10 cellular contexts compared by ENCODE assay signal in the genomic region with DNA sequence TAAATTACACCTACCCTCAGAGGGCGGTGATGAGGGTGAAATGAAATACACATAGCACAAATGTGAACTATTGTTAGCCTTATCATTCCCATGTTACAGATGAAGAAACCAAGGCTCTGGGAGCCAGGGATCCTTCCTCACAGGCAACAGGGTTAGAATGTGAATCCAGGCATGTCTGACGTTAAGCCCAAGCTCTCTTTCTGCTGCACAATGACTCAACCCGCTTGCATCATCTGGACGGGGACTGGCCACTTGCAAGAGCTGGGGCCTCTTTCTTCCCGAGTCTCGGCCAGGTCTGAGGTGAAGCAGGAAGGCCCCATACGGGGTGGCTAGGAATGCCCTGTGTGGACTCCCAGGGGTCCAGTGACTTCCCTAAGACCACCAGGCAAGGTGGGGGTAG.
DNase-seq lines count a peak whose midpoint lies in the region; ATAC-seq and TF ChIP-seq lines count a peak whose summit lies in the region.
"Had no signal": no experiment of that assay in that cellular context is flagged by ENCODE, and none has a peak within 500 bp of the region (broad histone marks: within the 10 kb centered on the region; RNA-seq: fewer than 3 reads in every experiment).

No MANE protein-coding gene starts in this region.

- no peak overlapping the region for H3K4me3 Mint-ChIP-seq in T-helper 2 cell treated with Interferon-gamma antibody and Interleukin-4, amounts not matched to agents 5 μg/mL and 100 μg/mL, for 36 hours
- no peak overlapping the region for H3K4me3 Mint-ChIP-seq in activated CD4-positive, alpha-beta T cell treated with anti-CD3 and anti-CD28 coated beads for 36 hours

- no peaks in the 10 kb centered on the region for H4K20me1 ChIP-seq in HCT116 (ENCODE audit: insufficient read depth)

- no peak overlapping the region for H3K4me3 ChIP-seq in HCT116 (replicated peaks in 1 of 2; ENCODE audit: low read depth in 1 of 2, low read length in 2 of 2)
- H3K4me3 ChIP-seq: suprapubic skin had no signal

- RAD21 ChIA-PET in HCT116 (lab: Charles Lee; ENCODE audit: low non-redundant PET in 1 of 2, low total read pairs in 2 of 2, uncharacterized antibody in 2 of 2, unreplicated experiment in 2 of 2): no interaction called here

- TF ChIP-seq CTCF in HCT116 (IDR thresholded peaks at IDR 0.05 in 2 of 3, conservative IDR thresholded peaks at IDR 0.05 in 1 of 3; ENCODE audit: borderline replicate concordance in 1 of 3, insufficient read depth in 1 of 3, low read depth in 2 of 3, low read length in 2 of 3) (no peak), RWPE1 (conservative IDR thresholded peaks at IDR 0.05; ENCODE audit: low read depth) (no peak)

- intact Hi-C loops in HCT116 (cut with micrococcal nuclease): no loop called here
- intact Hi-C loops in activated CD4-positive, alpha-beta T cell treated with anti-CD3 and anti-CD28 coated beads for 36 hours (cut with DNase I, micrococcal nuclease): no loop called here

- no TSS peak for BruUV-seq in HCT116 (replicated peaks; lab: Mats Ljungman, UMichigan)

- no peak overlapping the region for H3K4me2 ChIP-seq in HCT116 (ENCODE audit: low read length)

- DNase-seq in HCT116 (ENCODE audit: low read depth, low spot score): no peak
- peak; percentile 76 for DNase-seq in RWPE1 (ENCODE audit: low spot score)
- DNase-seq in fibroblast of peridontal ligament (ENCODE audit: extremely low read depth): peak; percentile 85
- peak; percentile 31 for DNase-seq in stromal cell of bone marrow (ENCODE audit: low read depth)
- DNase-seq in T-helper 2 cell treated with Interferon-gamma antibody and Interleukin-4, amounts not matched to agents 5 μg/mL and 100 μg/mL, for 36 hours (ENCODE audit: low spot score): no peak
- no peak for DNase-seq in activated CD4-positive, alpha-beta T cell treated with anti-CD3 and anti-CD28 coated beads for 36 hours
- DNase-seq: effector memory CD4-positive, alpha-beta T cell; NCI-H2171 treated with DMSO at 0.1 percent for 48 hours had no signal

- no peaks in the 10 kb centered on the region for H3K36me3 ChIP-seq in HCT116 (ENCODE audit: control insufficient read depth in 1 of 2, insufficient read depth in 2 of 2, low read length in 2 of 2)

- H3K27me3 Mint-ChIP-seq in T-helper 2 cell treated with Interferon-gamma antibody and Interleukin-4, amounts not matched to agents 5 μg/mL and 100 μg/mL, for 36 hours (ENCODE audit: low read depth): no peaks in the 10 kb centered on the region
- H3K27me3 Mint-ChIP-seq in activated CD4-positive, alpha-beta T cell treated with anti-CD3 and anti-CD28 coated beads for 36 hours: no peaks in the 10 kb centered on the region

- no peak overlapping the region for H3K27ac Mint-ChIP-seq in T-helper 2 cell treated with Interferon-gamma antibody and Interleukin-4, amounts not matched to agents 5 μg/mL and 100 μg/mL, for 36 hours
- H3K27ac Mint-ChIP-seq in activated CD4-positive, alpha-beta T cell treated with anti-CD3 and anti-CD28 coated beads for 36 hours: no peak overlapping the region

- no peaks in the 10 kb centered on the region for H3K9me3 Mint-ChIP-seq in T-helper 2 cell treated with Interferon-gamma antibody and Interleukin-4, amounts not matched to agents 5 μg/mL and 100 μg/mL, for 36 hours
- H3K9me3 Mint-ChIP-seq in activated CD4-positive, alpha-beta T cell treated with anti-CD3 and anti-CD28 coated beads for 36 hours (ENCODE audit: low read depth): no peaks in the 10 kb centered on the region

- 0 out of 4 replicates have a peak, but pooled peaks cover 0 to 3% of the 10 kb centered on the region in 2 experiments for H3K4me1 ChIP-seq in HCT116 (ENCODE audit: control insufficient read depth in 1 of 2, insufficient read depth in 2 of 2, low read length in 2 of 2)

- no peaks in the 10 kb centered on the region for H3K36me3 Mint-ChIP-seq in T-helper 2 cell treated with Interferon-gamma antibody and Interleukin-4, amounts not matched to agents 5 μg/mL and 100 μg/mL, for 36 hours (ENCODE audit: low read depth)
- peaks cover 28% of the 10 kb centered on the region for H3K36me3 Mint-ChIP-seq in activated CD4-positive, alpha-beta T cell treated with anti-CD3 and anti-CD28 coated beads for 36 hours (ENCODE audit: low read depth)

- no peaks in the 10 kb centered on the region for H3K9me2 ChIP-seq in HCT116 (ENCODE audit: insufficient read depth)

- no peak overlapping the region for H2AFZ ChIP-seq in HCT116 (ENCODE audit: low read depth, low read length, poor library complexity, severe bottlenecking)

- H3K27me3 ChIP-seq in HCT116 (ENCODE audit: insufficient read depth, low read length): no peaks in the 10 kb centered on the region
- H3K27me3 ChIP-seq: suprapubic skin had no signal

- CTCF ChIA-PET in HCT116 (lab: Charles Lee) (no interaction called here), RWPE1 (lab: Yijun Ruan, JAX) (no interaction called here)
- CTCF ChIA-PET in activated CD4-positive, alpha-beta T cell treated with anti-CD3 and anti-CD28 coated beads for 36 hours (lab: Charles Lee): no interaction called here

- no peaks in the 10 kb centered on the region for H3K9me3 ChIP-seq in HCT116 (ENCODE audit: control insufficient read depth in 1 of 2, insufficient read depth in 1 of 2, low read depth in 1 of 2, low read length in 2 of 2)
- H3K9me3 ChIP-seq: suprapubic skin had no signal

- H3K79me2 ChIP-seq in HCT116 (ENCODE audit: insufficient read depth, low read length): no peaks in the 10 kb centered on the region

- TF ChIP-seq POLR2A in HCT116 (IDR thresholded peaks at IDR 0.05; ENCODE audit: borderline replicate concordance, extremely low read depth, insufficient read depth, insufficient read length): no peak

- no peak overlapping the region for H3K27ac ChIP-seq in HCT116 (ENCODE audit: low read depth, low read length)
- peak overlapping the region; percentile 33 for H3K27ac ChIP-seq in RWPE1
- H3K27ac ChIP-seq: suprapubic skin had no signal

- no peak overlapping the region for H3K9ac ChIP-seq in HCT116 (ENCODE audit: low read length)

- no peak for TF ChIP-seq RAD21 in HCT116 (IDR thresholded peaks at IDR 0.05; ENCODE audit: low read depth)

- peaks cover 8% of the 10 kb centered on the region for H3K4me1 Mint-ChIP-seq in T-helper 2 cell treated with Interferon-gamma antibody and Interleukin-4, amounts not matched to agents 5 μg/mL and 100 μg/mL, for 36 hours (ENCODE audit: low read depth)
- H3K4me1 Mint-ChIP-seq in activated CD4-positive, alpha-beta T cell treated with anti-CD3 and anti-CD28 coated beads for 36 hours: peaks cover 17% of the 10 kb centered on the region

- POLR2A ChIA-PET in HCT116 (lab: Charles Lee) (no interaction called here), RWPE1 (lab: Yijun Ruan, JAX; ENCODE audit: low non-redundant PET) (interaction anchor here (0.7 kb wide), 1 partner anchor 11 kb away, joined by 4 read pairs; no protein-coding TSS in a partner anchor)
- POLR2A ChIA-PET in activated CD4-positive, alpha-beta T cell treated with anti-CD3 and anti-CD28 coated beads for 36 hours (lab: Charles Lee): no interaction called here

- no peak for ATAC-seq in HCT116
- ATAC-seq in HG02642 (IDR thresholded peaks at IDR 0.05; ENCODE audit: poor library complexity, unreplicated experiment): no peak
- no peak for ATAC-seq in activated CD4-positive, alpha-beta T cell treated with anti-CD3 and anti-CD28 coated beads for 36 hours

TF ChIP-seq in HCT116, 20 proteins besides CTCF, POLR2A, EP300 and RAD21:
- TF ChIP-seq ZFX (IDR thresholded peaks at IDR 0.05) (no peak), ATF3 (IDR thresholded peaks at IDR 0.05) (0 out of 2 replicates have a peak, but pooled peaks have one; percentile 29), TCF7L2 (IDR thresholded peaks at IDR 0.05; ENCODE audit: borderline replicate concordance, extremely low read depth, insufficient read depth, insufficient read length) (no peak), CEBPB (IDR thresholded peaks at IDR 0.05; ENCODE audit: low read depth) (no peak; the same call in 1 of the 2 replicates), SP1 (IDR thresholded peaks at IDR 0.05; ENCODE audit: low read depth) (no peak)

Comparison
In these comparisons a context has a peak if more than half of its experiments do, and no peak if none do; other contexts are left out.
1. DNase-seq: peak in RWPE1 (single experiment), fibroblast of peridontal ligament (single experiment) and stromal cell of bone marrow (single experiment); none in HCT116 (single experiment), T-helper 2 cell treated with Interferon-gamma antibody and Interleukin-4, amounts not matched to agents 5 μg/mL and 100 μg/mL, for 36 hours (single experiment) and activated CD4-positive, alpha-beta T cell treated with anti-CD3 and anti-CD28 coated beads for 36 hours (single experiment).